Comparison of ENCODE assay signal across 8 cellular contexts in the genomic region with DNA sequence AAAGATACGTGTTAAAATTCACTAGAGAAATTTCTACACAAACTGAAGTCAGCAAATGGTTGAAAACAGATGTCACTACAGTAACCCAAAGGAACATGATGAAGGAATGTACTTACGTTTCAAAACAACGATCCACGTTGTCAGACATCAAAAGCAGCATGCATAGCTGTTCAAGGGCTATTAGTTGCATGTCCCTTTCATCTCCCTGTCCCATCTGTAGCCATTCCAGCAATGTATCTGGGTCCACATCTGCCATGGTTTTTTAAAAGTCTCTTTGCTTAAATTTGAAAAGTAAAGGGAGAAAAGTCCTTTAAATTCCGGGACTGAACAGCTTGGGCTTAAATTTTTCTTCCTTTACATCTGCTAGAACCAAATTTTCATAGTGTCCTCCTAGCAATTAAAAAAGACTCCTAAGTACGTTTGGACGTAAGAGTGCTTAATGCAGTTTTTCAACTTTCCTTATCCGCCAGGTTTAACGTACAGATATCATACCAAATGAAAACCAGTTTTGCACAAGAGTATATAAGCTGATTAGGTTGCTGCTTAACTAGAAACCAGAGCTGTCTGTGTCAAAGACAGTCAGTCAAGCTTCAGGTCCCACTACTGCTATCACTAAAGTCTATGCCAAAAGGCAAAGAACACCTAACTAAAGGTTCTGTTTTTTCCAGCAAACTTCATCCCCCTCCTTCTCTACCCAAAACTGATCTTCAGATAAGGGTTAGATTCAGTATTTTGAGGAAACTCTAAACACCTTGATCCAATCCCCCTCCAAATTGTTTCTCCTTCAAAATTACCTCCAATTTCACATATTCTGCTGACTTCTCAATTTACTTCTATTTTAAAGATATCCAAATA. TPM values are rescaled to one million over a fixed set of nuclear protein-coding genes. Genes with fewer than 3 reads are reported as not detected.
DNase-seq lines count a peak whose midpoint lies in the region; ATAC-seq and TF ChIP-seq lines count a peak whose summit lies in the region.

No MANE protein-coding gene starts in this region.

- no peak overlapping the region for H3K27ac ChIP-seq in SJSA1

- H3K4me3 ChIP-seq in SJSA1: peak overlapping the region; percentile 80

- H3K36me3 ChIP-seq in SJSA1: peaks cover 41% of the 10 kb centered on the region

- H3K27me3 ChIP-seq in SJSA1 (replicated peaks): no peaks in the 10 kb centered on the region

- no peak for ATAC-seq in natural killer cell treated with Interleukin-12 subunit alpha and Interleukin-12 subunit beta and Interleukin-15 and Interleukin-18, amount 100 ng/mL, for 72 hours
- ATAC-seq in HG03521 (IDR thresholded peaks at IDR 0.05; ENCODE audit: unreplicated experiment): no peak
- ATAC-seq in GM18502 (IDR thresholded peaks at IDR 0.05; ENCODE audit: poor library complexity, unreplicated experiment): no peak

- no peaks in the 10 kb centered on the region for H3K9me3 ChIP-seq in SJSA1 (replicated peaks)

- H3K27me3 Mint-ChIP-seq in endothelial cell (ENCODE audit: unreplicated experiment): peaks cover 9% of the 10 kb centered on the region
- no peaks in the 10 kb centered on the region for H3K27me3 Mint-ChIP-seq in natural killer cell treated with Interleukin-12 subunit alpha and Interleukin-12 subunit beta and Interleukin-15 and Interleukin-18, amount 100 ng/mL, for 72 hours

- no peaks in the 10 kb centered on the region for H3K9me3 Mint-ChIP-seq in endothelial cell (ENCODE audit: unreplicated experiment)
- H3K9me3 Mint-ChIP-seq in natural killer cell treated with Interleukin-12 subunit alpha and Interleukin-12 subunit beta and Interleukin-15 and Interleukin-18, amount 100 ng/mL, for 72 hours: no peaks in the 10 kb centered on the region

- no peak for TF ChIP-seq CTCF in endothelial cell (IDR thresholded peaks at IDR 0.05; ENCODE audit: unreplicated experiment)

- intact Hi-C loops in head of caudate nucleus (cut with DNase I): loop anchor here (5.0 kb wide), 1 partner anchor 179 kb away; the partner anchor contains the start of genes AP4S1 and STRN3

- peaks cover 31% of the 10 kb centered on the region for H3K4me1 Mint-ChIP-seq in endothelial cell (ENCODE audit: unreplicated experiment)
- peaks cover 31 to 41% of the 10 kb centered on the region in 2 donors for H3K4me1 Mint-ChIP-seq in natural killer cell treated with Interleukin-12 subunit alpha and Interleukin-12 subunit beta and Interleukin-15 and Interleukin-18, amount 100 ng/mL, for 72 hours (ENCODE audit: low read depth in 2 of 2)

- peaks cover 19% of the 10 kb centered on the region for H3K36me3 Mint-ChIP-seq in endothelial cell (ENCODE audit: low read depth, unreplicated experiment)
- H3K36me3 Mint-ChIP-seq in natural killer cell treated with Interleukin-12 subunit alpha and Interleukin-12 subunit beta and Interleukin-15 and Interleukin-18, amount 100 ng/mL, for 72 hours: peaks cover 5% of the 10 kb centered on the region

- H3K4me1 ChIP-seq in SJSA1 (replicated peaks): peaks cover 21% of the 10 kb centered on the region

- peak overlapping the region; percentile 93 for H3K4me3 Mint-ChIP-seq in endothelial cell (ENCODE audit: unreplicated experiment)
- H3K4me3 Mint-ChIP-seq in natural killer cell treated with Interleukin-12 subunit alpha and Interleukin-12 subunit beta and Interleukin-15 and Interleukin-18, amount 100 ng/mL, for 72 hours: peak overlapping the region; percentile 96

- peak overlapping the region; percentile 14 for H3K27ac Mint-ChIP-seq in endothelial cell (ENCODE audit: unreplicated experiment)
- H3K27ac Mint-ChIP-seq in natural killer cell treated with Interleukin-12 subunit alpha and Interleukin-12 subunit beta and Interleukin-15 and Interleukin-18, amount 100 ng/mL, for 72 hours: peak overlapping the region; percentile 93 to 99

- DNase-seq in AG20443 (ENCODE audit: low spot score): peak; percentile 54
- peak; percentile 40 for DNase-seq in H4 (ENCODE audit: low spot score)
- DNase-seq in SJSA1 (ENCODE audit: low read depth in 1 of 2, low spot score in 2 of 2): peak in 1 of 2 experiments; percentile 38
- DNase-seq in endothelial cell (ENCODE audit: low spot score): no peak
- no peak for DNase-seq in natural killer cell treated with Interleukin-12 subunit alpha and Interleukin-12 subunit beta and Interleukin-15 and Interleukin-18, amount 100 ng/mL, for 72 hours (ENCODE audit: low spot score)
- DNase-seq in head of caudate nucleus: no peak

RNA-seq across cellular contexts. Expression of gene HECTD1, which starts 1.7 kb away (rescaled TPM):
- 77.7 and 87.4 TPM in 2 replicates for total RNA-seq in H4 (2014; rRNA removed; shearing (Covaris generic))
- total RNA-seq in SJSA1 (2014; rRNA removed; shearing (Covaris generic)): 130 and 140 TPM in 2 replicates
- total RNA-seq in endothelial cell (ENCODE audit: unreplicated experiment): 222 TPM
- 100 to 1,000 TPM in 1 of 2 donors, 10 to 100 TPM in 1; 99.1 to 135 TPM for total RNA-seq in natural killer cell treated with Interleukin-12 subunit alpha and Interleukin-12 subunit beta and Interleukin-15 and Interleukin-18, amount 100 ng/mL, for 72 hours

Comparison
In these comparisons a context has a peak if more than half of its experiments do, and no peak if none do; other contexts are left out.
1. DNase-seq: peak in AG20443 (single experiment) and H4 (single experiment); none in endothelial cell (single experiment), natural killer cell treated with Interleukin-12 subunit alpha and Interleukin-12 subunit beta and Interleukin-15 and Interleukin-18, amount 100 ng/mL, for 72 hours (single experiment) and head of caudate nucleus (0 of 42).